Comparison of ENCODE assay signal across 24 cellular contexts in the genomic region with DNA sequence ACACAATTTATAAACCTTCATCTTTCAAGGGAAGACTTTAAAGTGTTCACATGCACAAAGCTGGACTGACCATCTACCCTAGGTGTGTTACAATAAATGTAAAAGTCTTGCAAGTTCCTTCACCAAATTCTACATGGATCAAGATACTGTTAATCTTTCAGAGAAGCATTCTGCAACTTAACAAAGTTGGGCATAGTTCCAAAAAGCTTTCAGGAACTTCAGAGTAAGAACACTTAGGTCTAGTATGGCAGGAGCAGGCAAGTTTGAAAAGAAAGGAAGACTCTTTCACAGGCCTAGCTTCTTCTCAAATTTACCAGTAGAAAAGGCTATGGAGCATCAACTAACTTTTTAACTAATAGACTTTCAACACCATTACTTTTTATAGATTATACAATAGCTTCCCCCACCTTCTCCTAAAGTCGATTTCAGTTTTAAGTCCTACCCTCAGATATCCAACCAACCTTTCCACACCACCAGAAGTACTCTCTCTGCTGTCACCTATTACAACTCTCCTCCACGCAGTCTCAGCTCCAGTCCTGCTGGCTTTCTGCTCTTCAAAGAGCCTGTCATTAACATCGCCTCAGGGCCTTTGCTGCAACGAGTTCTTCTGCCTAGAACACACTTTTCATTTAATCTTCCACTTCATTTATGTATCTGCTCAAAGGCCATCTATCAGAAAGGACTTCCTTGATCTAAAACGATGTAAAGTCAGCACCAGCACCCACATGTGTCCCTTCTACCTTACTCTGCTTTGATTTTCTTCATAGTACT.
DNase-seq lines count a peak whose midpoint lies in the region; ATAC-seq and TF ChIP-seq lines count a peak whose summit lies in the region.
"Had no signal": no experiment of that assay in that cellular context is flagged by ENCODE, and none has a peak within 500 bp of the region (broad histone marks: within the 10 kb centered on the region; RNA-seq: fewer than 3 reads in every experiment).

No MANE protein-coding gene starts in this region.

- no peak for TF ChIP-seq POLR2A in erythroblast (IDR thresholded peaks at IDR 0.05; ENCODE audit: low read length)
- TF ChIP-seq POLR2A in sigmoid colon (IDR thresholded peaks at IDR 0.05), result no peak

- no peaks in the 10 kb centered on the region for H3K4me1 ChIP-seq in sigmoid colon
- H3K4me1 ChIP-seq: BLaER1, Caco-2, psoas muscle had no signal

- peaks cover 62% of the 10 kb centered on the region for H3K4me1 Mint-ChIP-seq in osteocyte (ENCODE audit: unreplicated experiment)
- H3K4me1 Mint-ChIP-seq: central memory CD8-positive, alpha-beta T cell; immature natural killer cell had no signal

- no peak overlapping the region for H3K4me3 ChIP-seq in sigmoid colon
- H3K4me3 ChIP-seq: adrenal gland, BLaER1, esophagus squamous epithelium, psoas muscle had no signal

- WGBS in sigmoid colon, 2 donors, result 88 to 90% methylated on average over 5 of the region's 5 CpGs

- peak overlapping the region in 1 of 4 donors; percentile 58 for H3K27ac ChIP-seq in sigmoid colon
- H3K27ac ChIP-seq: adrenal gland, BLaER1, psoas muscle, WERI-Rb-1 had no signal

- H3K27ac Mint-ChIP-seq in osteocyte (ENCODE audit: unreplicated experiment), result peak overlapping the region; percentile 94
- H3K27ac Mint-ChIP-seq: immature natural killer cell; T-helper 1 cell treated with Interleukin-12 subunit alpha and Interleukin-12 subunit beta and Interleukin-4 antibody, amounts not matched to agents 30 μg/mL and 1 μg/mL, for 36 hours had no signal

- DNase-seq in DMS79 treated with DMSO at 0.1 percent for 48 hours (lab: John Stamatoyannopoulos, UW), result peak; percentile 19
- no peak for DNase-seq in DMS79 (lab: John Stamatoyannopoulos, UW)
- peak; percentile 47 for DNase-seq in NCI-H69 (lab: John Stamatoyannopoulos, UW)
- DNase-seq in erythroblast (lab: John Stamatoyannopoulos, UW), result peak; percentile 2 to 5
- no peak for DNase-seq in osteocyte (ENCODE audit: extremely low spot score, unreplicated experiment)
- no peak for DNase-seq in sigmoid colon
- DNase-seq in NCI-H345 (lab: John Stamatoyannopoulos, UW), result no peak
- DNase-seq: activated CD4-positive, alpha-beta T cell treated with anti-CD3 and anti-CD28 coated beads, Interleukin-2, amount 50 U/mL, for 4 hours; activated effector memory CD4-positive, alpha-beta T cell treated with anti-CD3 and anti-CD28 coated beads, Interleukin-2, amount 50 U/mL, for 16 hours; adrenal gland; Caco-2; effector CD4-positive, alpha-beta T cell; esophagus squamous epithelium; head of caudate nucleus; immature natural killer cell; NCI-H146; NCI-H774; psoas muscle; SHP77 treated with DMSO at 0.1 percent for 48 hours; WERI-Rb-1 had no signal

- no peak overlapping the region for H3K4me3 Mint-ChIP-seq in osteocyte (ENCODE audit: unreplicated experiment)
- H3K4me3 Mint-ChIP-seq: central memory CD8-positive, alpha-beta T cell; immature natural killer cell; T-helper 1 cell treated with Interleukin-12 subunit alpha and Interleukin-12 subunit beta and Interleukin-4 antibody, amounts not matched to agents 30 μg/mL and 1 μg/mL, for 36 hours had no signal

- no peaks in the 10 kb centered on the region for H3K27me3 Mint-ChIP-seq in osteocyte (ENCODE audit: unreplicated experiment)
- H3K27me3 Mint-ChIP-seq: central memory CD8-positive, alpha-beta T cell had no signal

- no peak for TF ChIP-seq CTCF in osteocyte (IDR thresholded peaks at IDR 0.05)
- TF ChIP-seq CTCF in sigmoid colon (IDR thresholded peaks at IDR 0.05), result no peak

- peaks cover 11% of the 10 kb centered on the region for H3K9me3 Mint-ChIP-seq in osteocyte (ENCODE audit: unreplicated experiment)
- H3K9me3 Mint-ChIP-seq: central memory CD8-positive, alpha-beta T cell; T-helper 1 cell treated with Interleukin-12 subunit alpha and Interleukin-12 subunit beta and Interleukin-4 antibody, amounts not matched to agents 30 μg/mL and 1 μg/mL, for 36 hours had no signal

- intact Hi-C loops in sigmoid colon (cut with DNase I), result no loop called here

- ATAC-seq in GM21786 (IDR thresholded peaks at IDR 0.05; ENCODE audit: unreplicated experiment), result no peak
- ATAC-seq: psoas muscle had no signal

- H3K9me3 ChIP-seq in sigmoid colon, result no peaks in the 10 kb centered on the region
- H3K9me3 ChIP-seq: adrenal gland, BLaER1, Caco-2, esophagus squamous epithelium, psoas muscle had no signal

- no peaks in the 10 kb centered on the region for H3K36me3 ChIP-seq in sigmoid colon
- H3K36me3 ChIP-seq: adrenal gland, BLaER1, esophagus squamous epithelium, WERI-Rb-1 had no signal

- no peak for TF ChIP-seq EP300 in sigmoid colon (IDR thresholded peaks at IDR 0.05)

- no peaks in the 10 kb centered on the region for H3K27me3 ChIP-seq in sigmoid colon
- H3K27me3 ChIP-seq: adrenal gland, BLaER1, esophagus squamous epithelium had no signal

- H3K36me3 Mint-ChIP-seq in osteocyte (ENCODE audit: unreplicated experiment), result peaks cover 11% of the 10 kb centered on the region
- H3K36me3 Mint-ChIP-seq: immature natural killer cell had no signal

Comparison
In these comparisons a context has a peak if more than half of its experiments do, and no peak if none do; other contexts are left out.
1. DNase-seq: peak in DMS79 treated with DMSO at 0.1 percent for 48 hours (single experiment), NCI-H69 (single experiment) and erythroblast (2 of 2); none in DMS79 (single experiment), osteocyte (single experiment), sigmoid colon (single experiment) and NCI-H345 (single experiment).